Comparison of ENCODE assay signal across 29 cellular contexts in the genomic region with DNA sequence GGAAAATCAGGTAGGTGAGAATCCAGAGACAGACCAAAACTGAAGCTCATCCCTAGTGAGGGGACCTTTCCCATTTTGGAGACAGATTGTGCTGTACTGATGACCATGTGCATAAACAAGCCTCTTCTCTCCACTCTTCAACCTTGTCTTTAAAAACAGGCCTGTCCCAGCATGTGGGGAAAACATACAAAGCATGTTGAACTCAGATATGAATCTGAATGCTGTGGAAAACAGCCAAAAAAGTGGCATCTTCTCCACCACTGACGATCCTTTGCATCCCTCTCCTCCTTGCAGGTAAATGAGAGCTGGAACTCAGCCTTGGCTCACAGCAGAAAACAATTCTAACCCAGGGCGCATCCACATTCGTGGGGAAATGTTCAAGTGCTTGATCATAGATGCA.
"Had no signal": no experiment of that assay in that cellular context is flagged by ENCODE, and none has a peak within 500 bp of the region (broad histone marks: within the 10 kb centered on the region; RNA-seq: fewer than 3 reads in every experiment).

No MANE protein-coding gene starts in this region.

- H3K4me3 ChIP-seq: left lung, lower lobe of right lung, neural progenitor cell, right atrium auricular region, right lobe of liver, smooth muscle cell, testis, thyroid gland, transverse colon, upper lobe of left lung, vagina had no signal

- DNase-seq: hippocampal formation; kidney; left colon; left lung; lower lobe of right lung; mesendoderm; naive B cell; natural killer cell; nephron progenitor cell; occipital lobe; right lobe of liver; stimulated activated CD4-positive, alpha-beta T cell treated with anti-CD3 and anti-CD28 coated beads, Interleukin-1b, Interleukin-23, amount 100 ng/mL, for 48 hours; stimulated activated CD4-positive, alpha-beta T cell treated with anti-CD3 and anti-CD28 coated beads, Interleukin-2, amount 100 ng/mL, for 48 hours; stimulated activated CD4-positive, alpha-beta T cell treated with anti-CD3 and anti-CD28 coated beads, Interleukin-4, amount 100 ng/mL, for 4 hours; stimulated activated CD8-positive, alpha-beta memory T cell treated with anti-CD3 and anti-CD28 coated beads, Interleukin-4, amount 100 ng/mL, for 48 hours; stimulated activated naive CD4-positive, alpha-beta T cell treated with Interleukin-2 at 50 U/mL for 16 hours; stimulated activated naive CD8-positive, alpha-beta T cell treated with anti-CD3 and anti-CD28 coated beads, Interleukin-15, amount 100 ng/mL, for 72 hours; substantia nigra; testis; thyroid gland; transverse colon; upper lobe of left lung had no signal

- H3K9me3 ChIP-seq: left lung, lower lobe of right lung, neutrophil, right atrium auricular region, right lobe of liver, testis, thyroid gland, transverse colon, upper lobe of left lung, vagina had no signal

- H3K4me1 ChIP-seq: left lung, lower lobe of right lung, neural progenitor cell, parathyroid adenoma, right atrium auricular region, testis, transverse colon had no signal

- H3K36me3 ChIP-seq: left lung, lower lobe of right lung, neural progenitor cell, neutrophil, right atrium auricular region, right lobe of liver, thyroid gland, transverse colon, upper lobe of left lung, vagina had no signal

- H3K4me2 ChIP-seq: neural progenitor cell, smooth muscle cell had no signal

- H3K27ac ChIP-seq: left lung, lower lobe of right lung, neural progenitor cell, neutrophil, parathyroid adenoma, right atrium auricular region, testis, transverse colon, upper lobe of left lung, vagina had no signal

- ATAC-seq: left colon; natural killer cell; stimulated activated memory B cell treated with anti-CD40 and anti-IgM and Interleukin-4, amounts not matched to agents 10 μg/mL and 1 μg/mL and 100 μg/mL, for 72 hours; stimulated activated naive CD8-positive, alpha-beta T cell treated with anti-CD3 and anti-CD28 coated beads, Interleukin-15, amount 100 ng/mL, for 72 hours had no signal

- H3K9ac ChIP-seq: neural progenitor cell, parathyroid adenoma had no signal

- FAIRE-seq: kidney had no signal

- H3K27me3 ChIP-seq: left lung, neural progenitor cell, right atrium auricular region, right lobe of liver, testis, thyroid gland, upper lobe of left lung, vagina had no signal

- H2AFZ ChIP-seq: neural progenitor cell, parathyroid adenoma had no signal
